1 cellular context compared by ENCODE assay signal in genomic region chr10:63703113-63703670, GRCh38.
TF ChIP-seq lines count a peak whose summit lies in the region.

No MANE protein-coding gene starts in this region.

TF ChIP-seq in K562, 482 proteins besides CTCF, POLR2A, EP300 and RAD21 (continued from another document and continues in another):
- TF ChIP-seq, protein P1, sequence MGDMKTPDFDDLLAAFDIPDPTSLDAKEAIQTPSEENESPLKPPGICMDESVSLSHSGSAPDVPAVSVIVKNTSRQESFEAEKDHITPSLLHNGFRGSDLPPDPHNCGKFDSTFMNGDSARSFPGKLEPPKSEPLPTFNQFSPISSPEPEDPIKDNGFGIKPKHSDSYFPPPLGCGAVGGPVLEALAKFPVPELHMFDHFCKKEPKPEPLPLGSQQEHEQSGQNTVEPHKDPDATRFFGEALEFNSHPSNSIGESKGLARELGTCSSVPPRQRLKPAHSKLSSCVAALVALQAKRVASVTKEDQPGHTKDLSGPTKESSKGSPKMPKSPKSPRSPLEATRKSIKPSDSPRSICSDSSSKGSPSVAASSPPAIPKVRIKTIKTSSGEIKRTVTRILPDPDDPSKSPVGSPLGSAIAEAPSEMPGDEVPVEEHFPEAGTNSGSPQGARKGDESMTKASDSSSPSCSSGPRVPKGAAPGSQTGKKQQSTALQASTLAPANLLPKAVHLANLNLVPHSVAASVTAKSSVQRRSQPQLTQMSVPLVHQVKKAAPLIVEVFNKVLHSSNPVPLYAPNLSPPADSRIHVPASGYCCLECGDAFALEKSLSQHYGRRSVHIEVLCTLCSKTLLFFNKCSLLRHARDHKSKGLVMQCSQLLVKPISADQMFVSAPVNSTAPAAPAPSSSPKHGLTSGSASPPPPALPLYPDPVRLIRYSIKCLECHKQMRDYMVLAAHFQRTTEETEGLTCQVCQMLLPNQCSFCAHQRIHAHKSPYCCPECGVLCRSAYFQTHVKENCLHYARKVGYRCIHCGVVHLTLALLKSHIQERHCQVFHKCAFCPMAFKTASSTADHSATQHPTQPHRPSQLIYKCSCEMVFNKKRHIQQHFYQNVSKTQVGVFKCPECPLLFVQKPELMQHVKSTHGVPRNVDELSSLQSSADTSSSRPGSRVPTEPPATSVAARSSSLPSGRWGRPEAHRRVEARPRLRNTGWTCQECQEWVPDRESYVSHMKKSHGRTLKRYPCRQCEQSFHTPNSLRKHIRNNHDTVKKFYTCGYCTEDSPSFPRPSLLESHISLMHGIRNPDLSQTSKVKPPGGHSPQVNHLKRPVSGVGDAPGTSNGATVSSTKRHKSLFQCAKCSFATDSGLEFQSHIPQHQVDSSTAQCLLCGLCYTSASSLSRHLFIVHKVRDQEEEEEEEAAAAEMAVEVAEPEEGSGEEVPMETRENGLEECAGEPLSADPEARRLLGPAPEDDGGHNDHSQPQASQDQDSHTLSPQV (IDR thresholded peaks at IDR 0.05), result 0 out of 2 replicates have a peak, but pooled peaks have one; percentile 25
- TF ChIP-seq, protein P2, sequence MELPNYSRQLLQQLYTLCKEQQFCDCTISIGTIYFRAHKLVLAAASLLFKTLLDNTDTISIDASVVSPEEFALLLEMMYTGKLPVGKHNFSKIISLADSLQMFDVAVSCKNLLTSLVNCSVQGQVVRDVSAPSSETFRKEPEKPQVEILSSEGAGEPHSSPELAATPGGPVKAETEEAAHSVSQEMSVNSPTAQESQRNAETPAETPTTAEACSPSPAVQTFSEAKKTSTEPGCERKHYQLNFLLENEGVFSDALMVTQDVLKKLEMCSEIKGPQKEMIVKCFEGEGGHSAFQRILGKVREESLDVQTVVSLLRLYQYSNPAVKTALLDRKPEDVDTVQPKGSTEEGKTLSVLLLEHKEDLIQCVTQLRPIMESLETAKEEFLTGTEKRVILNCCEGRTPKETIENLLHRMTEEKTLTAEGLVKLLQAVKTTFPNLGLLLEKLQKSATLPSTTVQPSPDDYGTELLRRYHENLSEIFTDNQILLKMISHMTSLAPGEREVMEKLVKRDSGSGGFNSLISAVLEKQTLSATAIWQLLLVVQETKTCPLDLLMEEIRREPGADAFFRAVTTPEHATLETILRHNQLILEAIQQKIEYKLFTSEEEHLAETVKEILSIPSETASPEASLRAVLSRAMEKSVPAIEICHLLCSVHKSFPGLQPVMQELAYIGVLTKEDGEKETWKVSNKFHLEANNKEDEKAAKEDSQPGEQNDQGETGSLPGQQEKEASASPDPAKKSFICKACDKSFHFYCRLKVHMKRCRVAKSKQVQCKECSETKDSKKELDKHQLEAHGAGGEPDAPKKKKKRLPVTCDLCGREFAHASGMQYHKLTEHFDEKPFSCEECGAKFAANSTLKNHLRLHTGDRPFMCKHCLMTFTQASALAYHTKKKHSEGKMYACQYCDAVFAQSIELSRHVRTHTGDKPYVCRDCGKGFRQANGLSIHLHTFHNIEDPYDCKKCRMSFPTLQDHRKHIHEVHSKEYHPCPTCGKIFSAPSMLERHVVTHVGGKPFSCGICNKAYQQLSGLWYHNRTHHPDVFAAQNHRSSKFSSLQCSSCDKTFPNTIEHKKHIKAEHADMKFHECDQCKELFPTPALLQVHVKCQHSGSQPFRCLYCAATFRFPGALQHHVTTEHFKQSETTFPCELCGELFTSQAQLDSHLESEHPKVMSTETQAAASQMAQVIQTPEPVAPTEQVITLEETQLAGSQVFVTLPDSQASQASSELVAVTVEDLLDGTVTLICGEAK (IDR thresholded peaks at IDR 0.05), result peak; percentile 74
- TF ChIP-seq, protein P2 (CRISPR knock-in tag; IDR thresholded peaks at IDR 0.05), result no peak
- TF ChIP-seq CXXC5 (CRISPR knock-in tag; IDR thresholded peaks at IDR 0.05) (peak; percentile 72), ZNF24 (IDR thresholded peaks at IDR 0.05) (no peak), MECOM (CRISPR knock-in tag; IDR thresholded peaks at IDR 0.05) (peak; percentile 58; the same call in 1 of the 2 replicates), HNRNPL (IDR thresholded peaks at IDR 0.05; ENCODE audit: low read depth, low read length) (no peak), ARNT (IDR thresholded peaks at IDR 0.05) (peak in 1 of 2 experiments; percentile 53; a peak in 1 of 4 replicates), ATF7 (IDR thresholded peaks at IDR 0.05) (peak; percentile 95), JUNB (CRISPR knock-in tag; conservative IDR thresholded peaks at IDR 0.05) (peak; percentile 58; the same call in 1 of the 2 replicates), MLX (CRISPR knock-in tag; conservative IDR thresholded peaks at IDR 0.05) (no peak), FOXP1 (CRISPR knock-in tag; IDR thresholded peaks at IDR 0.05) (no peak), NEUROD1 (IDR thresholded peaks at IDR 0.05; ENCODE audit: borderline replicate concordance, low read depth, low read length, partially characterized antibody) (no peak), ZNF644 (tag; IDR thresholded peaks at IDR 0.05; ENCODE audit: low read depth) (0 out of 2 replicates have a peak, but pooled peaks have one; percentile 48), MBD1 (CRISPR knock-in tag; IDR thresholded peaks at IDR 0.05) (peak; percentile 84; the same call in 1 of the 2 replicates), CGGBP1 (CRISPR knock-in tag; IDR thresholded peaks at IDR 0.05) (no peak), MAFG (tag; conservative IDR thresholded peaks at IDR 0.05) (no peak), RBFOX2 (IDR thresholded peaks at IDR 0.05; ENCODE audit: low read depth, low read length) (0 out of 2 replicates have a peak, but pooled peaks have one; percentile 27), EHMT2 (IDR thresholded peaks at IDR 0.05) (peak; percentile 97), ZNF696 (CRISPR knock-in tag; conservative IDR thresholded peaks at IDR 0.05) (no peak), ZNF324 (CRISPR knock-in tag; IDR thresholded peaks at IDR 0.05) (no peak), PRMT5 (CRISPR knock-in tag; IDR thresholded peaks at IDR 0.05) (no peak), MTA1 (IDR thresholded peaks at IDR 0.05; ENCODE audit: borderline replicate concordance) (peak; percentile 83; the same call in 1 of the 2 replicates), HDAC2 (IDR thresholded peaks at IDR 0.05) (0 out of 2 replicates have a peak, but pooled peaks have one; percentile 19), NCOA1 (IDR thresholded peaks at IDR 0.05; ENCODE audit: low read depth) (peak; percentile 23; the same call in 1 of the 2 replicates), SMARCE1 (IDR thresholded peaks at IDR 0.05) (peak; percentile 74; the same call in 1 of the 2 replicates), ZNF431 (CRISPR knock-in tag; IDR thresholded peaks at IDR 0.05) (no peak), ARID1B (IDR thresholded peaks at IDR 0.05) (peak; percentile 55; the same call in 1 of the 2 replicates), JUND (IDR thresholded peaks at IDR 0.05; ENCODE audit: borderline replicate concordance, low read depth, low read length) (peak; percentile 95), JUND (tag; IDR thresholded peaks at IDR 0.05; ENCODE audit: borderline replicate concordance, low read depth, low read length) (peak; percentile 92), CBX3 (IDR thresholded peaks at IDR 0.05; ENCODE audit: borderline replicate concordance in 1 of 2, low read length in 2 of 2) (peak in 1 of 2 experiments; percentile 65; a peak in 1 of 3 replicates), GABPB1 (CRISPR knock-in tag; IDR thresholded peaks at IDR 0.05) (peak; percentile 53; the same call in 1 of the 2 replicates), EGR1 (conservative IDR thresholded peaks at IDR 0.05) (no peak), ZKSCAN8 (CRISPR knock-in tag; IDR thresholded peaks at IDR 0.05) (0 out of 2 replicates have a peak, but pooled peaks have one; percentile 20), BACH1 (tag; IDR thresholded peaks at IDR 0.05) (peak; percentile 32; the same call in 1 of the 2 replicates), MAZ (CRISPR knock-in tag; conservative IDR thresholded peaks at IDR 0.05 in 1 of 2, IDR thresholded peaks at IDR 0.05 in 1 of 2) (peak in 1 of 2 experiments; percentile 53; a peak in 1 of 4 replicates), MBD2 (IDR thresholded peaks at IDR 0.05; ENCODE audit: borderline replicate concordance, low read depth) (no peak), SMARCA4 (IDR thresholded peaks at IDR 0.05) (peak; percentile 76; the same call in 1 of the 2 replicates), ZNF212 (CRISPR knock-in tag; IDR thresholded peaks at IDR 0.05) (no peak), MTA3 (IDR thresholded peaks at IDR 0.05; ENCODE audit: borderline replicate concordance) (peak; percentile 55; the same call in 1 of the 2 replicates), FOXJ2 (tag; IDR thresholded peaks at IDR 0.05) (no peak), PTTG1 (tag; IDR thresholded peaks at IDR 0.05; ENCODE audit: low read depth) (peak; percentile 23; the same call in 1 of the 2 replicates), HMG20A (CRISPR knock-in tag; conservative IDR thresholded peaks at IDR 0.05) (no peak), ZC3H11A (IDR thresholded peaks at IDR 0.05; ENCODE audit: low read depth, low read length) (no peak), CBX1 (IDR thresholded peaks at IDR 0.05; ENCODE audit: low read depth) (no peak; the same call in 1 of the 2 replicates), HNRNPLL (IDR thresholded peaks at IDR 0.05; ENCODE audit: low read depth, low read length, poor library complexity, severe bottlenecking) (no peak)
- TF ChIP-seq, protein P3, sequence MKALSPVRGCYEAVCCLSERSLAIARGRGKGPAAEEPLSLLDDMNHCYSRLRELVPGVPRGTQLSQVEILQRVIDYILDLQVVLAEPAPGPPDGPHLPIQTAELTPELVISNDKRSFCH (CRISPR knock-in tag; IDR thresholded peaks at IDR 0.05), result no peak
- TF ChIP-seq, protein P3 (tag; IDR thresholded peaks at IDR 0.05), result 0 out of 2 replicates have a peak, but pooled peaks have one; percentile 29
- TF ChIP-seq, protein P4, sequence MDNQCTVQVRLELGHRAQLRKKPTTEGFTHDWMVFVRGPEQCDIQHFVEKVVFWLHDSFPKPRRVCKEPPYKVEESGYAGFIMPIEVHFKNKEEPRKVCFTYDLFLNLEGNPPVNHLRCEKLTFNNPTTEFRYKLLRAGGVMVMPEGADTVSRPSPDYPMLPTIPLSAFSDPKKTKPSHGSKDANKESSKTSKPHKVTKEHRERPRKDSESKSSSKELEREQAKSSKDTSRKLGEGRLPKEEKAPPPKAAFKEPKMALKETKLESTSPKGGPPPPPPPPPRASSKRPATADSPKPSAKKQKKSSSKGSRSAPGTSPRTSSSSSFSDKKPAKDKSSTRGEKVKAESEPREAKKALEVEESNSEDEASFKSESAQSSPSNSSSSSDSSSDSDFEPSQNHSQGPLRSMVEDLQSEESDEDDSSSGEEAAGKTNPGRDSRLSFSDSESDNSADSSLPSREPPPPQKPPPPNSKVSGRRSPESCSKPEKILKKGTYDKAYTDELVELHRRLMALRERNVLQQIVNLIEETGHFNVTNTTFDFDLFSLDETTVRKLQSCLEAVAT (IDR thresholded peaks at IDR 0.05), result no peak
- TF ChIP-seq, protein P5, sequence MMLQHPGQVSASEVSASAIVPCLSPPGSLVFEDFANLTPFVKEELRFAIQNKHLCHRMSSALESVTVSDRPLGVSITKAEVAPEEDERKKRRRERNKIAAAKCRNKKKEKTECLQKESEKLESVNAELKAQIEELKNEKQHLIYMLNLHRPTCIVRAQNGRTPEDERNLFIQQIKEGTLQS (IDR thresholded peaks at IDR 0.05), result peak; percentile 99
- TF ChIP-seq, protein P5 (CRISPR knock-in tag; conservative IDR thresholded peaks at IDR 0.05), result peak; percentile 79; the same call in 1 of the 2 replicates
